In genomic region chr7:101804087-101804631, GRCh38 we compare ENCODE assay signal across 10 cellular contexts. TPM values are rescaled to one million over a fixed set of nuclear protein-coding genes. Genes with fewer than 3 reads are reported as not detected.
DNase-seq lines count a peak whose midpoint lies in the region; TF ChIP-seq lines count a peak whose summit lies in the region.
"Had no signal": no experiment of that assay in that cellular context is flagged by ENCODE, and none has a peak within 500 bp of the region (broad histone marks: within the 10 kb centered on the region; RNA-seq: fewer than 3 reads in every experiment).

No MANE protein-coding gene starts in this region.

- H3K27ac Mint-ChIP-seq in neural progenitor cell: no peak overlapping the region
- no peak overlapping the region for H3K27ac Mint-ChIP-seq in endothelial cell (ENCODE audit: unreplicated experiment)

- no peak for TF ChIP-seq POLR2A in Peyer's patch (IDR thresholded peaks at IDR 0.05)

- H3K4me1 ChIP-seq in NT2/D1 (ENCODE audit: insufficient read depth, insufficient read length) (peaks cover 6% of the 10 kb centered on the region), neural progenitor cell (peaks cover 4% of the 10 kb centered on the region), Peyer's patch (peaks cover 0 to 7% (median 0%) of the 10 kb centered on the region in 4 donors)
- H3K4me1 ChIP-seq: parathyroid adenoma had no signal

- H3F3A ChIP-seq in neural progenitor cell (ENCODE audit: low read depth): peaks cover 12% of the 10 kb centered on the region

- no peaks in the 10 kb centered on the region for H3K79me2 ChIP-seq in neural progenitor cell (ENCODE audit: low read depth)
- H3K79me2 ChIP-seq: parathyroid adenoma had no signal

- DNase-seq in activated CD4-positive, alpha-beta T cell treated with anti-CD3 and anti-CD28 coated beads for 1 hour: peak; percentile 9
- no peak for DNase-seq in activated CD4-positive, alpha-beta T cell treated with anti-CD3 and anti-CD28 coated beads for 48 hours
- peak; percentile 44 for DNase-seq in NT2/D1 (ENCODE audit: low read depth, low spot score)
- DNase-seq in effector CD8-positive, alpha-beta T cell (lab: John Stamatoyannopoulos, UW): peak; percentile 7
- peak; percentile 61 for DNase-seq in neural progenitor cell (ENCODE audit: low spot score)
- no peak for DNase-seq in endothelial cell (ENCODE audit: low spot score)
- no peak for DNase-seq in NCI-H187 (lab: John Stamatoyannopoulos, UW)
- DNase-seq in Peyer's patch: no peak
- DNase-seq: NCI-H1105 treated with DMSO at 0.1 percent for 48 hours had no signal

- no peak overlapping the region for H3K4me3 ChIP-seq in NT2/D1 (ENCODE audit: insufficient read length, low read depth)
- H3K4me3 ChIP-seq in neural progenitor cell: peak overlapping the region; percentile 29
- H3K4me3 ChIP-seq in Peyer's patch: no peak overlapping the region

- H3K36me3 ChIP-seq in NT2/D1 (ENCODE audit: insufficient read depth, insufficient read length, low read length) (no peaks in the 10 kb centered on the region), neural progenitor cell (no peaks in the 10 kb centered on the region), Peyer's patch (no peaks in the 10 kb centered on the region)

- no peak overlapping the region for H3K9ac ChIP-seq in NT2/D1 (ENCODE audit: insufficient read length, low read depth)
- no peak overlapping the region for H3K9ac ChIP-seq in neural progenitor cell
- H3K9ac ChIP-seq: parathyroid adenoma had no signal

- no peak overlapping the region for H3K27ac ChIP-seq in neural progenitor cell
- H3K27ac ChIP-seq in Peyer's patch: no peak overlapping the region
- H3K27ac ChIP-seq: parathyroid adenoma had no signal

- H3K9me3 Mint-ChIP-seq in neural progenitor cell: no peaks in the 10 kb centered on the region
- H3K9me3 Mint-ChIP-seq in endothelial cell (ENCODE audit: unreplicated experiment): no peaks in the 10 kb centered on the region

- peaks cover 37% of the 10 kb centered on the region for H3K27me3 Mint-ChIP-seq in neural progenitor cell (ENCODE audit: insufficient read depth, low read depth)
- H3K27me3 Mint-ChIP-seq in endothelial cell (ENCODE audit: unreplicated experiment): peaks cover 6% of the 10 kb centered on the region

- TF ChIP-seq CTCF in neural progenitor cell (IDR thresholded peaks at IDR 0.05) (no peak), endothelial cell (IDR thresholded peaks at IDR 0.05; ENCODE audit: unreplicated experiment) (no peak), Peyer's patch (IDR thresholded peaks at IDR 0.05) (no peak)

- H3K4me3 Mint-ChIP-seq in neural progenitor cell: peak overlapping the region; percentile 4
- no peak overlapping the region for H3K4me3 Mint-ChIP-seq in endothelial cell (ENCODE audit: unreplicated experiment)

- H3K36me3 Mint-ChIP-seq in neural progenitor cell: no peaks in the 10 kb centered on the region
- no peaks in the 10 kb centered on the region for H3K36me3 Mint-ChIP-seq in endothelial cell (ENCODE audit: low read depth, unreplicated experiment)

- no peaks in the 10 kb centered on the region for H4K20me1 ChIP-seq in neural progenitor cell (ENCODE audit: low read depth)

- H3K27me3 ChIP-seq in NT2/D1 (ENCODE audit: insufficient read depth, insufficient read length): peaks cover 77% of the 10 kb centered on the region
- peaks cover 43% of the 10 kb centered on the region for H3K27me3 ChIP-seq in neural progenitor cell
- peaks cover 0 to 5% of the 10 kb centered on the region in 2 donors for H3K27me3 ChIP-seq in Peyer's patch

- H3K4me1 Mint-ChIP-seq in neural progenitor cell (peaks cover 11% of the 10 kb centered on the region), endothelial cell (ENCODE audit: unreplicated experiment) (peaks cover 18% of the 10 kb centered on the region)

- H3K4me2 ChIP-seq in neural progenitor cell: peak overlapping the region; percentile 70

- H2AFZ ChIP-seq in neural progenitor cell (replicated peaks): peak overlapping the region; percentile 74
- H2AFZ ChIP-seq: parathyroid adenoma had no signal

- H3K9me3 ChIP-seq in NT2/D1 (ENCODE audit: insufficient read depth, low read length) (no peaks in the 10 kb centered on the region), neural progenitor cell (ENCODE audit: low read depth) (no peaks in the 10 kb centered on the region), Peyer's patch (no peaks in the 10 kb centered on the region)

RNA-seq across cellular contexts. Expression of gene CUX1, which starts 13.3 kb away (rescaled TPM):
- total RNA-seq in neural progenitor cell (ENCODE audit: low replicate concordance) (49.1 and 66.4 TPM in 2 replicates), endothelial cell (ENCODE audit: unreplicated experiment) (43.7 TPM), Peyer's patch (100 to 1,000 TPM in 3 of 4 donors, 10 to 100 TPM in 1; 64.1 to 142 (median 111) TPM)

Comparison
In these comparisons a context has a peak if more than half of its experiments do, and no peak if none do; other contexts are left out.
1. DNase-seq: peak in activated CD4-positive, alpha-beta T cell treated with anti-CD3 and anti-CD28 coated beads for 1 hour (single experiment), NT2/D1 (single experiment), effector CD8-positive, alpha-beta T cell (single experiment) and neural progenitor cell (single experiment); none in activated CD4-positive, alpha-beta T cell treated with anti-CD3 and anti-CD28 coated beads for 48 hours (single experiment), endothelial cell (single experiment), NCI-H187 (0 of 2) and Peyer's patch (0 of 3).